In the genomic region with DNA sequence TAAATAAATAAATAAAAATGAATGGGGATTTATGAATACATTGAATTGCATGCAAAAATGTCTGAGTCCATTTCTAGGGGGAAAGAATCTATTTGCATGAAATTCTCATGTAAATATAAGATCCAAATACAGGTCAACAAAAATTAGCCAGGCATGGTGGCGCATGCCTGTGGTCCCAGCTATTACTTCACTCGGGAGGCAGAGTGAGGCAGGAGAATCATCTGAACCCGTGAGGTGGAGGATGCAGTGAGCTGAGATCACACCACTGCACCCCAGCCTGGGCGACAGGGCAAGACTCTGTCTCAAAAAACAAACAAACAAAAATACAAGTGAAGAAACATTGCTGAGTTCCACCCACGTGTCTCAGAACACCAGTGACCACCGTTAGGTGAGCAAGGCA, we compare ENCODE assay signal across 1 cellular context.
TF ChIP-seq lines count a peak whose summit lies in the region.

No MANE protein-coding gene starts in this region.

TF ChIP-seq in A549, 52 proteins besides CTCF, POLR2A, EP300 and RAD21 (continued from another document):
- no peak for TF ChIP-seq HOXB5 (CRISPR knock-in tag; IDR thresholded peaks at IDR 0.05)
- TF ChIP-seq RFX5 (IDR thresholded peaks at IDR 0.05), result no peak
- TF ChIP-seq ZC3H11A (IDR thresholded peaks at IDR 0.05), result no peak
- no peak for TF ChIP-seq RNF2 (IDR thresholded peaks at IDR 0.05; ENCODE audit: borderline replicate concordance, low read depth)
- TF ChIP-seq BHLHE40 (IDR thresholded peaks at IDR 0.05; ENCODE audit: low read depth, low read length), result no peak
- no peak for TF ChIP-seq CHD4 (IDR thresholded peaks at IDR 0.05; ENCODE audit: borderline replicate concordance)
